19 cellular contexts compared by ENCODE assay signal in the genomic region with DNA sequence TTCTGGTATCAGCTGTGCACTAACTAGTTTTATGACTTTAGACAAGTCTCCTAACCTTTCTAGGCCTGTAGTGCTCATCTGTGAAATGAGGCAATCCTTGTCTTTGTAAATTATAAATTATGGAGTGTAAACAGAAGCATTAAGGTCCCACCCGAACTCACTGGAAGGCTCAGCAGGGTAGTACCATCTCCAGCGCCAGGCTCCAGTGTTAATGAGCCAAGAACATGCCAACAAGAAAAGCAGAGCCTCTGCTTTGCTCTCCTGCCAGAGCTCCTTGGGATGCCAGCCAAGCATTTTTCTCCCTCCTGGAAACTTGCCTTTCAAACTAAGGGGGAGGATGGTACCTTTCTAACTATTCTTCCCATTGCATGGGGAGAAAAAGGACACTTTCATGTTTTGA. TPM values are rescaled to one million over a fixed set of nuclear protein-coding genes. Genes with fewer than 3 reads are reported as not detected.
DNase-seq lines count a peak whose midpoint lies in the region; ATAC-seq and TF ChIP-seq lines count a peak whose summit lies in the region.
"Had no signal": no experiment of that assay in that cellular context is flagged by ENCODE, and none has a peak within 500 bp of the region (broad histone marks: within the 10 kb centered on the region; RNA-seq: fewer than 3 reads in every experiment).

No MANE protein-coding gene starts in this region.

- no peaks in the 10 kb centered on the region for H3F3A ChIP-seq in MM.1S (ENCODE audit: insufficient read depth, low read length)

- H3K27me3 ChIP-seq in MG63: no peaks in the 10 kb centered on the region
- no peaks in the 10 kb centered on the region for H3K27me3 ChIP-seq in parathyroid adenoma (ENCODE audit: control insufficient read depth, insufficient read depth, low read length)
- H3K27me3 ChIP-seq in MM.1S (replicated peaks; ENCODE audit: insufficient read depth, low read length): no peaks in the 10 kb centered on the region
- H3K27me3 ChIP-seq: BE2C, breast epithelium, pancreas had no signal

- H3K9ac ChIP-seq in parathyroid adenoma (no peak overlapping the region), MM.1S (ENCODE audit: low read length) (no peak overlapping the region)

- no peaks in the 10 kb centered on the region for H4K20me1 ChIP-seq in MM.1S (ENCODE audit: insufficient read depth, low read length)

- H3K36me3 ChIP-seq in MG63 (peaks cover 25% of the 10 kb centered on the region), parathyroid adenoma (ENCODE audit: control insufficient read depth, insufficient read depth, low read length) (no peaks in the 10 kb centered on the region), MM.1S (replicated peaks; ENCODE audit: insufficient read depth, low read length) (no peaks in the 10 kb centered on the region)
- H3K36me3 ChIP-seq: breast epithelium had no signal

- H3K27ac ChIP-seq in parathyroid adenoma (no peak overlapping the region), MM.1S (ENCODE audit: low read length) (no peak overlapping the region)
- H3K27ac ChIP-seq: pancreas, thoracic aorta had no signal

- H3K9me3 ChIP-seq in MG63 (no peaks in the 10 kb centered on the region), parathyroid adenoma (ENCODE audit: control insufficient read depth, low read length) (no peaks in the 10 kb centered on the region), MM.1S (replicated peaks; ENCODE audit: insufficient read depth, low read length) (no peaks in the 10 kb centered on the region)
- H3K9me3 ChIP-seq: BE2C, breast epithelium, pancreas, thoracic aorta had no signal

- DNase-seq in COR-L47 (lab: John Stamatoyannopoulos, UW) (peak; percentile 55), MG63 (peak; percentile 84), iPS-NIHi11 (ENCODE audit: low spot score) (no peak), MM.1S (no peak), DMS53 (lab: John Stamatoyannopoulos, UW) (no peak)
- DNase-seq: activated B cell treated with CpG ODN at 0.5 μM for 24 hours; activated naive CD8-positive, alpha-beta T cell treated with anti-CD3 and anti-CD28 coated beads, Interleukin-2, amount 10 ng/mL, durations not matched to agents 7 days and 5 days; BE2C; dermis blood vessel endothelial cell; GF-D8; GOT3; pancreas had no signal

- no peaks in the 10 kb centered on the region for H3K9me2 ChIP-seq in MM.1S (replicated peaks; ENCODE audit: insufficient read depth, low read length)

- H3K79me2 ChIP-seq in parathyroid adenoma (peaks cover 3% of the 10 kb centered on the region), MM.1S (ENCODE audit: low read length) (no peaks in the 10 kb centered on the region)

- peak overlapping the region; percentile 19 for H3K4me2 ChIP-seq in parathyroid adenoma (ENCODE audit: low read length)
- H3K4me2 ChIP-seq in MM.1S (ENCODE audit: low read depth, low read length): no peak overlapping the region
- H3K4me2 ChIP-seq: smooth muscle cell had no signal

- no peak for TF ChIP-seq CTCF in parathyroid adenoma (IDR thresholded peaks at IDR 0.05)
- TF ChIP-seq CTCF in MM.1S (IDR thresholded peaks at IDR 0.05; ENCODE audit: low read length): no peak

- H2AFZ ChIP-seq in parathyroid adenoma: no peak overlapping the region
- no peak overlapping the region for H2AFZ ChIP-seq in MM.1S (ENCODE audit: low read length)

- H3K4me1 ChIP-seq in parathyroid adenoma: no peaks in the 10 kb centered on the region
- H3K4me1 ChIP-seq in MM.1S (ENCODE audit: low read length): no peaks in the 10 kb centered on the region
- H3K4me1 ChIP-seq: breast epithelium, pancreas had no signal

- H3K4me3 ChIP-seq in MG63 (no peak overlapping the region), parathyroid adenoma (ENCODE audit: low read depth, low read length) (no peak overlapping the region), MM.1S (ENCODE audit: low read length) (no peak overlapping the region)
- H3K4me3 ChIP-seq: breast epithelium, GM12878, pancreas, smooth muscle cell, thoracic aorta had no signal

- peak; percentile 39 for ATAC-seq in esophagus mucosa
- ATAC-seq in GM18868 (IDR thresholded peaks at IDR 0.05; ENCODE audit: unreplicated experiment): no peak
- ATAC-seq: GM12878, pancreas had no signal

RNA-seq across cellular contexts. Expression of a gene that starts 14.9 kb away (rescaled TPM):
- 0.64 and 3.3 TPM in 2 replicates for total RNA-seq in MG63 (2014; rRNA removed; shearing (Covaris generic); ENCODE audit: low replicate concordance)
- total RNA-seq in esophagus mucosa: 2.8 TPM

RNA-seq across cellular contexts. Expression of a gene that starts 56.6 kb away (rescaled TPM):
- total RNA-seq in MG63 (2014; rRNA removed; shearing (Covaris generic); ENCODE audit: low replicate concordance): 18.7 and 29.0 TPM in 2 replicates
- total RNA-seq in esophagus mucosa: 22.2 TPM

Comparison
In these comparisons a context has a peak if more than half of its experiments do, and no peak if none do; other contexts are left out.
1. DNase-seq: peak in COR-L47 (single experiment) and MG63 (single experiment); none in iPS-NIHi11 (single experiment), MM.1S (single experiment) and DMS53 (single experiment).